Comparison of ENCODE assay signal across 8 cellular contexts in genomic region chr15:83838763-83839162, GRCh38.
"Had no signal": no experiment of that assay in that cellular context is flagged by ENCODE, and none has a peak within 500 bp of the region (broad histone marks: within the 10 kb centered on the region; RNA-seq: fewer than 3 reads in every experiment).

No MANE protein-coding gene starts in this region.

- H3K4me3 ChIP-seq: GM12878 had no signal

- FAIRE-seq: G401.6, GM12878, GM12891, GM12892, GM18507, GM19239 had no signal

- DNase-seq: GDM1, GF-D8 had no signal
